8 cellular contexts compared by ENCODE assay signal in the genomic region with DNA sequence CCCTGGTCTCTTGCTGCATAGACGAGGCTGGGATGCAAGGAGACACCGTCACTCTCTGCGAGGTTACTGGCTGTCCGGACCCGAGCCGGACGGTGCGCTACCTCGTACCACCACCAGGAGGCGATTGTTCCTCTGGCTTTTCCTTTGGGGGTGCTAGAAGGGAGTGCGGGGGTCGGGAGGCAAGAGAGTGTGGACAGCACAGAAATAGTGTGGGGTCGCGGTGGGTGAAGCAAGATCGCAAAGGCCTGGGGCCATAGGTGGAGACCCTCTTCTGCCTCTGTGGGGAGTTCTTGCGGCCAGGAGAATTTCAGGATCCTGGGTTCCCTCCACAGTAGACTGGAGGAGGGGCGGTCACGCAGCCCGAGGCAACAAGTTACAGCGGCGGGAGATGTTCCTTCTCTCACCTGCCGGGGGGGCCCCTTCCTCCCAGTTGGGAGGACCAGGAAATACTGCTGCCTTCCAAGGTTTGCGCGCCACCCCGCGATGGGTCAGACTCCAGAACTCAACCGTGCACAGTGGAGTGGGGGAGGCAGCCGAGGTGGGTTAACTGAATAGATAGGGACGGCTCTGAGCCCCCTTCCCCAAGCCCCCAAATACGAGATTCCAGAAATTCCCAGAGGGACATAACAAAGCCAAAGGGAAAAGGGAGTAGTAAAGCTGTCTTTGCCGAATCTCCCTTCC. TPM values are rescaled to one million over a fixed set of nuclear protein-coding genes. Genes with fewer than 3 reads are reported as not detected.
DNase-seq lines count a peak whose midpoint lies in the region; ATAC-seq, FAIRE-seq and TF ChIP-seq lines count a peak whose summit lies in the region.

No MANE protein-coding gene starts in this region.

- H3K36me3 ChIP-seq in HEK293 (ENCODE audit: control insufficient read depth in 2 of 2, insufficient read depth in 1 of 2, low read length in 2 of 2) = no peaks in the 10 kb centered on the region
- H3K36me3 ChIP-seq in small intestine (ENCODE audit: control insufficient read depth in 2 of 2, insufficient read depth in 2 of 2, low read length in 2 of 2) = no peaks in the 10 kb centered on the region

- no peaks in the 10 kb centered on the region for H3K9me3 ChIP-seq in HEK293 (ENCODE audit: control insufficient read depth, insufficient read depth, low read depth, low read length)
- H3K9me3 ChIP-seq in small intestine (ENCODE audit: control insufficient read depth, low read depth) = no peaks in the 10 kb centered on the region

- H3K27me3 ChIP-seq in small intestine (ENCODE audit: control insufficient read depth in 2 of 2, insufficient read depth in 2 of 2, low read length in 2 of 2) = peaks cover 0 to 6% of the 10 kb centered on the region in 2 donors

- WGBS in small intestine, 3 donors = 0 to 4% (median 3%) methylated on average over 31 of the region's 31 CpGs

- H3K4me1 ChIP-seq in HEK293 (ENCODE audit: control insufficient read depth, insufficient read depth, low read length) = no peaks in the 10 kb centered on the region; the same call in 1 of the 2 replicates
- H3K4me1 ChIP-seq in small intestine (ENCODE audit: control insufficient read depth in 2 of 2, insufficient read depth in 1 of 2, low read depth in 1 of 2, low read length in 1 of 2) = no peaks in the 10 kb centered on the region

- CTCF ChIA-PET in HEK293 (lab: Yijun Ruan, JAX) = interaction anchor here (0.6 to 6.3 kb wide), 9 partner anchors 9 to 294 kb away, joined by 3 to 63 read pairs (median 3); no protein-coding TSS in a partner anchor

- peak; percentile 78 for ATAC-seq in SK-N-SH treated with all-trans-retinoic acid at 6 μM for 48 hours
- ATAC-seq in HG03039 (IDR thresholded peaks at IDR 0.05; ENCODE audit: unreplicated experiment) = no peak

- no peak for FAIRE-seq in small intestine (lab: Jason Lieb, UNC)

- H3K27ac ChIP-seq in HEK293 (ENCODE audit: extremely low read depth, low read depth, low read length) (no peak overlapping the region), small intestine (ENCODE audit: low read depth in 1 of 2, low read length in 1 of 2) (no peak overlapping the region)

- POLR2A ChIA-PET in HEK293 (lab: Yijun Ruan, JAX) = interaction anchor here (0.6 kb wide), 1 partner anchor 327 kb away, joined by 3 read pairs; no protein-coding TSS in a partner anchor

- H3K4me3 ChIP-seq in AG09309 (ENCODE audit: control insufficient read depth, low read depth, low read length) (no peak overlapping the region), HEK293 (ENCODE audit: low read depth, low read length) (peak overlapping the region; percentile 21), small intestine (ENCODE audit: low read depth in 1 of 2, low read length in 2 of 2) (peak overlapping the region in 1 of 2 donors; percentile 30)

- DNase-seq in AG09309 (ENCODE audit: low read depth) = no peak
- DNase-seq in activated naive CD8-positive, alpha-beta T cell treated with anti-CD3 and anti-CD28 coated beads, Interleukin-2, amount 50 U/mL, for 16 hours (ENCODE audit: low read depth, low spot score) = peak; percentile 47
- DNase-seq in hepatic stellate cell (ENCODE audit: low spot score) = peak; percentile 80
- DNase-seq in small intestine = peak; percentile 36
- no peak for DNase-seq in T1000 (lab: John Stamatoyannopoulos, UW)

- TF ChIP-seq CTCF in AG09309 (IDR thresholded peaks at IDR 0.05; ENCODE audit: control insufficient read depth, insufficient read depth, low read depth, low read length, missing control alignments) (peak; percentile 89), HEK293 (tag by site-specific recombination; IDR thresholded peaks at IDR 0.05) (peak; percentile 82)

TF ChIP-seq in HEK293, 187 proteins besides CTCF, POLR2A, EP300 and RAD21 (continues in another document):
- no peak for TF ChIP-seq IKZF3 (tag by site-specific recombination; IDR thresholded peaks at IDR 0.05)
- TF ChIP-seq ZBTB17 (tag by site-specific recombination; IDR thresholded peaks at IDR 0.05) = peak; percentile 34; the same call in 1 of the 2 replicates
- TF ChIP-seq ZNF341 (tag by site-specific recombination; IDR thresholded peaks at IDR 0.05; ENCODE audit: low read depth) = 0 out of 2 replicates have a peak, but pooled peaks have one; percentile 20
- peak; percentile 57 for TF ChIP-seq GLIS2 (tag by site-specific recombination; IDR thresholded peaks at IDR 0.05)
- TF ChIP-seq ZNF184 (tag by site-specific recombination; IDR thresholded peaks at IDR 0.05) = no peak
- TF ChIP-seq, protein P1, sequence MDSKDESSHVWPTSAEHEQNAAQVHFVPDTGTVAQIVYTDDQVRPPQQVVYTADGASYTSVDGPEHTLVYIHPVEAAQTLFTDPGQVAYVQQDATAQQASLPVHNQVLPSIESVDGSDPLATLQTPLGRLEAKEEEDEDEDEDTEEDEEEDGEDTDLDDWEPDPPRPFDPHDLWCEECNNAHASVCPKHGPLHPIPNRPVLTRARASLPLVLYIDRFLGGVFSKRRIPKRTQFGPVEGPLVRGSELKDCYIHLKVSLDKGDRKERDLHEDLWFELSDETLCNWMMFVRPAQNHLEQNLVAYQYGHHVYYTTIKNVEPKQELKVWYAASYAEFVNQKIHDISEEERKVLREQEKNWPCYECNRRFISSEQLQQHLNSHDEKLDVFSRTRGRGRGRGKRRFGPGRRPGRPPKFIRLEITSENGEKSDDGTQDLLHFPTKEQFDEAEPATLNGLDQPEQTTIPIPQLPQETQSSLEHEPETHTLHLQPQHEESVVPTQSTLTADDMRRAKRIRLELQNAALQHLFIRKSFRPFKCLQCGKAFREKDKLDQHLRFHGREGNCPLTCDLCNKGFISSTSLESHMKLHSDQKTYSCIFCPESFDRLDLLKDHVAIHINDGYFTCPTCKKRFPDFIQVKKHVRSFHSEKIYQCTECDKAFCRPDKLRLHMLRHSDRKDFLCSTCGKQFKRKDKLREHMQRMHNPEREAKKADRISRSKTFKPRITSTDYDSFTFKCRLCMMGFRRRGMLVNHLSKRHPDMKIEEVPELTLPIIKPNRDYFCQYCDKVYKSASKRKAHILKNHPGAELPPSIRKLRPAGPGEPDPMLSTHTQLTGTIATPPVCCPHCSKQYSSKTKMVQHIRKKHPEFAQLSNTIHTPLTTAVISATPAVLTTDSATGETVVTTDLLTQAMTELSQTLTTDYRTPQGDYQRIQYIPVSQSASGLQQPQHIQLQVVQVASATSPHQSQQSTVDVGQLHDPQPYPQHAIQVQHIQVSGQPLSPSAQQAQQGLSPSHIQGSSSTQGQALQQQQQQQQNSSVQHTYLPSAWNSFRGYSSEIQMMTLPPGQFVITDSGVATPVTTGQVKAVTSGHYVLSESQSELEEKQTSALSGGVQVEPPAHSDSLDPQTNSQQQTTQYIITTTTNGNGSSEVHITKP (tag by site-specific recombination; IDR thresholded peaks at IDR 0.05) = peak; percentile 63
- peak; percentile 22 for TF ChIP-seq ZNF654 (tag by site-specific recombination; IDR thresholded peaks at IDR 0.05; ENCODE audit: low read depth)
- TF ChIP-seq ZNF777 (tag by site-specific recombination; IDR thresholded peaks at IDR 0.05; ENCODE audit: borderline replicate concordance) = no peak
- no peak for TF ChIP-seq ZNF10 (tag by site-specific recombination; IDR thresholded peaks at IDR 0.05)
- peak; percentile 14; the same call in 1 of the 2 replicates for TF ChIP-seq GLIS1 (tag by site-specific recombination; IDR thresholded peaks at IDR 0.05)

TF ChIP-seq in SK-N-SH treated with all-trans-retinoic acid at 6 μM for 48 hours, 23 proteins besides CTCF, POLR2A, EP300 and RAD21 (continues in another document):
- TF ChIP-seq ZNF565 (CRISPR knock-in tag; conservative IDR thresholded peaks at IDR 0.05; ENCODE audit: low read depth) = no peak
- TF ChIP-seq, protein P2, sequence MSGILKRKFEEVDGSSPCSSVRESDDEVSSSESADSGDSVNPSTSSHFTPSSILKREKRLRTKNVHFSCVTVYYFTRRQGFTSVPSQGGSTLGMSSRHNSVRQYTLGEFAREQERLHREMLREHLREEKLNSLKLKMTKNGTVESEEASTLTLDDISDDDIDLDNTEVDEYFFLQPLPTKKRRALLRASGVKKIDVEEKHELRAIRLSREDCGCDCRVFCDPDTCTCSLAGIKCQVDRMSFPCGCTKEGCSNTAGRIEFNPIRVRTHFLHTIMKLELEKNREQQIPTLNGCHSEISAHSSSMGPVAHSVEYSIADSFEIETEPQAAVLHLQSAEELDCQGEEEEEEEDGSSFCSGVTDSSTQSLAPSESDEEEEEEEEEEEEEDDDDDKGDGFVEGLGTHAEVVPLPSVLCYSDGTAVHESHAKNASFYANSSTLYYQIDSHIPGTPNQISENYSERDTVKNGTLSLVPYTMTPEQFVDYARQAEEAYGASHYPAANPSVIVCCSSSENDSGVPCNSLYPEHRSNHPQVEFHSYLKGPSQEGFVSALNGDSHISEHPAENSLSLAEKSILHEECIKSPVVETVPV (CRISPR knock-in tag; IDR thresholded peaks at IDR 0.05) = no peak
- TF ChIP-seq, protein P3, sequence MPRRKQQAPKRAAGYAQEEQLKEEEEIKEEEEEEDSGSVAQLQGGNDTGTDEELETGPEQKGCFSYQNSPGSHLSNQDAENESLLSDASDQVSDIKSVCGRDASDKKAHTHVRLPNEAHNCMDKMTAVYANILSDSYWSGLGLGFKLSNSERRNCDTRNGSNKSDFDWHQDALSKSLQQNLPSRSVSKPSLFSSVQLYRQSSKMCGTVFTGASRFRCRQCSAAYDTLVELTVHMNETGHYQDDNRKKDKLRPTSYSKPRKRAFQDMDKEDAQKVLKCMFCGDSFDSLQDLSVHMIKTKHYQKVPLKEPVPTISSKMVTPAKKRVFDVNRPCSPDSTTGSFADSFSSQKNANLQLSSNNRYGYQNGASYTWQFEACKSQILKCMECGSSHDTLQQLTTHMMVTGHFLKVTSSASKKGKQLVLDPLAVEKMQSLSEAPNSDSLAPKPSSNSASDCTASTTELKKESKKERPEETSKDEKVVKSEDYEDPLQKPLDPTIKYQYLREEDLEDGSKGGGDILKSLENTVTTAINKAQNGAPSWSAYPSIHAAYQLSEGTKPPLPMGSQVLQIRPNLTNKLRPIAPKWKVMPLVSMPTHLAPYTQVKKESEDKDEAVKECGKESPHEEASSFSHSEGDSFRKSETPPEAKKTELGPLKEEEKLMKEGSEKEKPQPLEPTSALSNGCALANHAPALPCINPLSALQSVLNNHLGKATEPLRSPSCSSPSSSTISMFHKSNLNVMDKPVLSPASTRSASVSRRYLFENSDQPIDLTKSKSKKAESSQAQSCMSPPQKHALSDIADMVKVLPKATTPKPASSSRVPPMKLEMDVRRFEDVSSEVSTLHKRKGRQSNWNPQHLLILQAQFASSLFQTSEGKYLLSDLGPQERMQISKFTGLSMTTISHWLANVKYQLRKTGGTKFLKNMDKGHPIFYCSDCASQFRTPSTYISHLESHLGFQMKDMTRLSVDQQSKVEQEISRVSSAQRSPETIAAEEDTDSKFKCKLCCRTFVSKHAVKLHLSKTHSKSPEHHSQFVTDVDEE (CRISPR knock-in tag; IDR thresholded peaks at IDR 0.05) = no peak
- TF ChIP-seq TOX (CRISPR knock-in tag; IDR thresholded peaks at IDR 0.05; ENCODE audit: borderline replicate concordance) = no peak
- no peak for TF ChIP-seq ZFP30 (CRISPR knock-in tag; IDR thresholded peaks at IDR 0.05)
- no peak for TF ChIP-seq ZFP3 (CRISPR knock-in tag; IDR thresholded peaks at IDR 0.05)
- no peak for TF ChIP-seq ZNF70 (CRISPR knock-in tag; IDR thresholded peaks at IDR 0.05)
- TF ChIP-seq TCF4 (CRISPR knock-in tag; IDR thresholded peaks at IDR 0.05; ENCODE audit: borderline replicate concordance) = no peak

RNA-seq across cellular contexts. Expression of a gene that starts 6.9 kb away (rescaled TPM):
- polyA plus RNA-seq in small intestine = under 1 TPM in 2 of 3 donors, not detected in 1; 0.54 to 0.64 TPM

RNA-seq across cellular contexts. Expression of a gene that starts 13.2 kb away (rescaled TPM):
- polyA plus RNA-seq in small intestine = 10 to 100 TPM in 1 of 3 donors, 1 to 10 TPM in 2; 2.7 to 18.6 (median 8.9) TPM

RNA-seq across cellular contexts. Expression of a gene that starts 13.3 kb away (rescaled TPM):
- 1 to 10 TPM in 2 of 3 donors, not detected in 1; 1.9 to 3.5 TPM for polyA plus RNA-seq in small intestine

Comparison
In these comparisons a context has a peak if more than half of its experiments do, and no peak if none do; other contexts are left out.
1. DNase-seq: peak in activated naive CD8-positive, alpha-beta T cell treated with anti-CD3 and anti-CD28 coated beads, Interleukin-2, amount 50 U/mL, for 16 hours (single experiment), hepatic stellate cell (single experiment) and small intestine (single experiment); none in AG09309 (single experiment) and T1000 (single experiment).